ENCODE assay signal across 18 cellular contexts in the genomic region with DNA sequence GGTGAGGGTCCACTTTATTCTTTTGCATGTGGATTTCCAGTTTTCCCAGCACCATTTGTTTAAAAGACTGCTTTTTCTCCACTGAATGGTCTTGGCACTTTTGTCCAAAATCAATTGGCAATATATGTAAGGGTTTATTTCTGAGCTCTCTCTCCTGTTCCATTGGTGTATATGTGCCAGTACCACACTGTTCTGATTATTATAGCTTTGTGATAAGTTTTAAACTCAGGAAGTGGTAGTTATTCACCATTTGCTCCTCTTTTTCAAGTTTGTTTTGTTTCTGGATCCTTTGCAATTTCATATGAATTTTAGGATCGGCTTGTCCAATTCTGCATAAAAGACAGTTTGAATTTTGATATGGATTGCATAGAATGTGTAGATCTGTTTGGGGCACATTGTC. TPM values are rescaled to one million over a fixed set of nuclear protein-coding genes. Genes with fewer than 3 reads are reported as not detected.
"Had no signal": no experiment of that assay in that cellular context is flagged by ENCODE, and none has a peak within 500 bp of the region (broad histone marks: within the 10 kb centered on the region; RNA-seq: fewer than 3 reads in every experiment).

No MANE protein-coding gene starts in this region.

- H3K27ac Mint-ChIP-seq: activated B cell treated with CpG ODN at 0.5 μM for 24 hours; activated CD4-positive, alpha-beta memory T cell treated with anti-CD3 and anti-CD28 coated beads for 36 hours; memory B cell; stimulated activated effector memory CD8-positive, alpha-beta T cell treated with anti-CD3 and anti-CD28 coated beads, Interleukin-12 subunit alpha, Interleukin-12 subunit beta, amount 100 ng/mL, for 72 hours had no signal

- H3K27me3 Mint-ChIP-seq: activated B cell treated with CpG ODN at 0.5 μM for 24 hours; activated CD4-positive, alpha-beta memory T cell treated with anti-CD3 and anti-CD28 coated beads for 36 hours; memory B cell had no signal

- H3K9me3 Mint-ChIP-seq: stimulated activated effector memory CD8-positive, alpha-beta T cell treated with anti-CD3 and anti-CD28 coated beads, Interleukin-12 subunit alpha, Interleukin-12 subunit beta, amount 100 ng/mL, for 72 hours had no signal

- H3K27me3 ChIP-seq: gastrocnemius medialis, left lung, sigmoid colon, testis, upper lobe of right lung had no signal

- H3K4me3 Mint-ChIP-seq: activated B cell treated with CpG ODN at 0.5 μM for 24 hours; activated CD4-positive, alpha-beta memory T cell treated with anti-CD3 and anti-CD28 coated beads for 36 hours; memory B cell; stimulated activated effector memory CD8-positive, alpha-beta T cell treated with anti-CD3 and anti-CD28 coated beads, Interleukin-12 subunit alpha, Interleukin-12 subunit beta, amount 100 ng/mL, for 72 hours had no signal

- H3K27ac ChIP-seq: gastrocnemius medialis, left lung, sigmoid colon, upper lobe of right lung had no signal

- ATAC-seq: gastrocnemius medialis; left lung; stimulated activated effector memory CD8-positive, alpha-beta T cell treated with anti-CD3 and anti-CD28 coated beads, Interleukin-12 subunit alpha, Interleukin-12 subunit beta, amount 100 ng/mL, for 72 hours; upper lobe of right lung had no signal

- DNase-seq: activated B cell treated with CpG ODN at 0.5 μM for 24 hours; activated CD4-positive, alpha-beta memory T cell treated with anti-CD3 and anti-CD28 coated beads for 36 hours; activated CD4-positive, alpha-beta T cell treated with anti-CD3 and anti-CD28 coated beads for 4 hours; activated T-cell treated with anti-CD3 and anti-CD28 coated beads for 4 hours; cerebellar nuclear complex; cortex of kidney; effector CD4-positive, alpha-beta T cell; gastrocnemius medialis; head of caudate nucleus; left lung; stimulated activated CD4-positive, alpha-beta T cell treated with anti-CD3 and anti-CD28 coated beads, Interleukin-4, amount 100 ng/mL, for 24 hours; T-helper 9 cell; testis; upper lobe of right lung had no signal

- H3K9me3 ChIP-seq: gastrocnemius medialis, testis had no signal

- H3K4me3 ChIP-seq: gastrocnemius medialis, left lung, sigmoid colon, testis, upper lobe of right lung had no signal

RNA-seq across cellular contexts. Expression of a gene that starts 15.7 kb away (rescaled TPM):
- total RNA-seq: activated B cell treated with CpG ODN at 0.5 μM for 24 hours; activated CD4-positive, alpha-beta memory T cell treated with anti-CD3 and anti-CD28 coated beads for 36 hours; mononuclear cell had no signal
